ENCODE assay signal across 9 cellular contexts in genomic region chr22:38267086-38267485, GRCh38. TPM values are rescaled to one million over a fixed set of nuclear protein-coding genes. Genes with fewer than 3 reads are reported as not detected.
DNase-seq lines count a peak whose midpoint lies in the region; ATAC-seq and TF ChIP-seq lines count a peak whose summit lies in the region.
"Had no signal": no experiment of that assay in that cellular context is flagged by ENCODE, and none has a peak within 500 bp of the region (broad histone marks: within the 10 kb centered on the region; RNA-seq: fewer than 3 reads in every experiment).

No MANE protein-coding gene starts in this region.

- peak overlapping the region; percentile 37 for H3K9ac ChIP-seq in Loucy (ENCODE audit: low read depth, low read length, poor library complexity, severe bottlenecking)

- TF ChIP-seq POLR2A in breast epithelium (IDR thresholded peaks at IDR 0.05) = no peak

- DNase-seq in activated T-cell treated with anti-CD3 and anti-CD28 coated beads, Interleukin-2, amount 50 U/mL, for 4 hours = peak; percentile 13
- peak; percentile 40 for DNase-seq in glomerular visceral epithelial cell (ENCODE audit: extremely low spot score)
- DNase-seq in stimulated activated CD8-positive, alpha-beta memory T cell treated with anti-CD3 and anti-CD28 coated beads, Interleukin-4, amount 100 ng/mL, for 48 hours = peak; percentile 51
- DNase-seq in superior temporal gyrus (ENCODE audit: extremely low spot score) = no peak
- no peak for DNase-seq in breast epithelium (ENCODE audit: low spot score in 2 of 2)
- DNase-seq in NCI-H2081 treated with DMSO at 0.1 percent for 48 hours (lab: John Stamatoyannopoulos, UW) = no peak
- DNase-seq: SHP77 had no signal

- H3K4me3 Mint-ChIP-seq in activated T-cell treated with anti-CD3 and anti-CD28 coated beads, Interleukin-2, amount 50 U/mL, for 4 hours = peak overlapping the region; percentile 19

- peaks cover 59% of the 10 kb centered on the region for H3K79me2 ChIP-seq in Loucy (ENCODE audit: insufficient read depth, low read length)

- no peaks in the 10 kb centered on the region for H3K27me3 Mint-ChIP-seq in activated T-cell treated with anti-CD3 and anti-CD28 coated beads, Interleukin-2, amount 50 U/mL, for 4 hours (ENCODE audit: low read depth)

- H3K36me3 Mint-ChIP-seq in activated T-cell treated with anti-CD3 and anti-CD28 coated beads, Interleukin-2, amount 50 U/mL, for 4 hours (ENCODE audit: insufficient read depth) = peaks cover 3% of the 10 kb centered on the region

- no peak overlapping the region for H2AFZ ChIP-seq in Loucy (ENCODE audit: low read length)

- H3K4me2 ChIP-seq in Loucy (ENCODE audit: low read depth, low read length, poor library complexity, severe bottlenecking) = peak overlapping the region; percentile 58

- H3K27me3 ChIP-seq in Loucy (ENCODE audit: insufficient read depth, low read length, poor library complexity, severe bottlenecking) (no peaks in the 10 kb centered on the region), breast epithelium (no peaks in the 10 kb centered on the region)

- H3K9me3 Mint-ChIP-seq in activated T-cell treated with anti-CD3 and anti-CD28 coated beads, Interleukin-2, amount 50 U/mL, for 4 hours = no peaks in the 10 kb centered on the region

- H3K9me3 ChIP-seq in Loucy (ENCODE audit: insufficient read depth, low read depth, low read length) (no peaks in the 10 kb centered on the region), breast epithelium (no peaks in the 10 kb centered on the region)

- H3K36me3 ChIP-seq in Loucy (ENCODE audit: insufficient read depth, low read length) = no peaks in the 10 kb centered on the region
- H3K36me3 ChIP-seq in breast epithelium = no peaks in the 10 kb centered on the region

- no peaks in the 10 kb centered on the region for H3K9me2 ChIP-seq in Loucy (replicated peaks; ENCODE audit: low read depth, low read length)

- TF ChIP-seq CTCF in Loucy (conservative IDR thresholded peaks at IDR 0.05; ENCODE audit: low read length) (no peak), breast epithelium (IDR thresholded peaks at IDR 0.05) (no peak)

- H4K20me1 ChIP-seq in Loucy (ENCODE audit: insufficient read depth, low read length, poor library complexity, severe bottlenecking) = no peaks in the 10 kb centered on the region

- intact Hi-C loops in breast epithelium (cut with DNase I; ENCODE audit: low total_unique reads) = no loop called here

- H3K27ac ChIP-seq in breast epithelium = peak overlapping the region in 1 of 2 donors; percentile 80

- H3K4me3 ChIP-seq in Loucy (ENCODE audit: low read length, poor library complexity, severe bottlenecking) (peak overlapping the region; percentile 51), breast epithelium (no peak overlapping the region)

- H3F3A ChIP-seq in Loucy (ENCODE audit: low read depth) = no peaks in the 10 kb centered on the region

- peaks cover 68% of the 10 kb centered on the region for H3K4me1 Mint-ChIP-seq in activated T-cell treated with anti-CD3 and anti-CD28 coated beads, Interleukin-2, amount 50 U/mL, for 4 hours (ENCODE audit: low read depth)

- H3K4me1 ChIP-seq in Loucy (ENCODE audit: insufficient read depth, low read length, poor library complexity, severe bottlenecking) (peaks cover 36% of the 10 kb centered on the region), breast epithelium (peaks cover 9 to 17% of the 10 kb centered on the region in 2 donors)

- ATAC-seq in activated T-cell treated with anti-CD3 and anti-CD28 coated beads, Interleukin-2, amount 50 U/mL, for 4 hours = peak; percentile 67 to 77
- no peak for ATAC-seq in GM21576 (IDR thresholded peaks at IDR 0.05; ENCODE audit: unreplicated experiment)

RNA-seq across cellular contexts. Expression of gene TMEM184B, which starts 5.7 kb away (rescaled TPM):
- 10 to 100 TPM; 26.5 to 33.5 (median 27.8) TPM for total RNA-seq in activated T-cell treated with anti-CD3 and anti-CD28 coated beads, Interleukin-2, amount 50 U/mL, for 4 hours
- total RNA-seq in breast epithelium = 10 to 100 TPM; 30.6 to 49.5 (median 42.4) TPM

RNA-seq across cellular contexts. Expression of gene CSNK1E, which starts 50.1 kb away (rescaled TPM):
- 10 to 100 TPM; 86.9 to 94.6 (median 91.7) TPM for total RNA-seq in activated T-cell treated with anti-CD3 and anti-CD28 coated beads, Interleukin-2, amount 50 U/mL, for 4 hours
- total RNA-seq in breast epithelium = 100 to 1,000 TPM in 2 of 3 donors, 10 to 100 TPM in 1; 83.0 to 147 (median 117) TPM

Comparison
In these comparisons a context has a peak if more than half of its experiments do, and no peak if none do; other contexts are left out.
1. DNase-seq: peak in activated T-cell treated with anti-CD3 and anti-CD28 coated beads, Interleukin-2, amount 50 U/mL, for 4 hours (single experiment), glomerular visceral epithelial cell (single experiment) and stimulated activated CD8-positive, alpha-beta memory T cell treated with anti-CD3 and anti-CD28 coated beads, Interleukin-4, amount 100 ng/mL, for 48 hours (single experiment); none in superior temporal gyrus (single experiment), breast epithelium (0 of 2) and NCI-H2081 treated with DMSO at 0.1 percent for 48 hours (single experiment).